8 cellular contexts compared by ENCODE assay signal in genomic region chr9:109520475-109521132, GRCh38. TPM values are rescaled to one million over a fixed set of nuclear protein-coding genes. Genes with fewer than 3 reads are reported as not detected.
DNase-seq lines count a peak whose midpoint lies in the region; ATAC-seq and TF ChIP-seq lines count a peak whose summit lies in the region.

No MANE protein-coding gene starts in this region.

- no peaks in the 10 kb centered on the region for H3K79me2 ChIP-seq in trophoblast cell (ENCODE audit: control insufficient read depth, insufficient read depth, low read length, poor library complexity)

- no peak overlapping the region for H3K27ac Mint-ChIP-seq in glutamatergic neuron (ENCODE audit: unreplicated experiment)

- no peak overlapping the region for H3K14ac ChIP-seq in trophoblast cell (ENCODE audit: low read length)

- no peaks in the 10 kb centered on the region for H3K36me3 Mint-ChIP-seq in glutamatergic neuron (ENCODE audit: unreplicated experiment)

- no peaks in the 10 kb centered on the region for H3K36me3 ChIP-seq in trophoblast cell (ENCODE audit: control insufficient read depth in 1 of 2, insufficient read depth in 2 of 2, low read length in 2 of 2)

- H2AFZ ChIP-seq in trophoblast cell (ENCODE audit: insufficient read depth, low read length, poor library complexity): no peak overlapping the region

- peak; percentile 70 for ATAC-seq in GM19324 (IDR thresholded peaks at IDR 0.05; ENCODE audit: low FRiP score, unreplicated experiment)
- peak; percentile 86 for ATAC-seq in HG03439 (IDR thresholded peaks at IDR 0.05; ENCODE audit: unreplicated experiment)

- no CpG with 5 or more reads among the region's 11 CpGs for WGBS in trophoblast cell (ENCODE audit: extremely low coverage, insufficient coverage, insufficient read length)

- H3K4me3 ChIP-seq in trophoblast cell (ENCODE audit: low read depth, low read length): no peak overlapping the region

- no peak overlapping the region for H4K8ac ChIP-seq in trophoblast cell (ENCODE audit: low read depth, low read length)

- H3K27ac ChIP-seq in trophoblast cell (ENCODE audit: low read depth, low read length): no peak overlapping the region

- H3K4me1 Mint-ChIP-seq in glutamatergic neuron (ENCODE audit: low read depth, unreplicated experiment): peaks cover 3% of the 10 kb centered on the region

- H2AK5ac ChIP-seq in trophoblast cell (ENCODE audit: low read length): no peak overlapping the region

- H4K12ac ChIP-seq in trophoblast cell (ENCODE audit: low read depth, low read length): no peak overlapping the region

- no peaks in the 10 kb centered on the region for H3K27me3 ChIP-seq in trophoblast cell (ENCODE audit: insufficient read depth, low read length)

- H3K4me3 Mint-ChIP-seq in glutamatergic neuron (ENCODE audit: unreplicated experiment): no peak overlapping the region

- H2BK120ac ChIP-seq in trophoblast cell (ENCODE audit: insufficient read depth, low read length, poor library complexity): no peak overlapping the region

- H2BK12ac ChIP-seq in trophoblast cell (ENCODE audit: low read length): no peak overlapping the region

- H3K23ac ChIP-seq in trophoblast cell (ENCODE audit: low read length): no peak overlapping the region

- no peak overlapping the region for H2BK5ac ChIP-seq in trophoblast cell (ENCODE audit: low read depth, low read length, poor library complexity)

- peaks cover 4% of the 10 kb centered on the region for H3K79me1 ChIP-seq in trophoblast cell (ENCODE audit: low read length)

- DNase-seq in DMS53 (lab: John Stamatoyannopoulos, UW): peak; percentile 82
- peak; percentile 71 for DNase-seq in NCI-H345 treated with DMSO at 0.1 percent for 48 hours (lab: John Stamatoyannopoulos, UW; ENCODE audit: unreplicated experiment)
- DNase-seq in activated CD8-positive, alpha-beta memory T cell treated with anti-CD3 and anti-CD28 coated beads, Interleukin-2, amount 50 U/mL, for 48 hours: peak; percentile 62
- DNase-seq in glutamatergic neuron: peak; percentile 75
- peak; percentile 86 to 98 for DNase-seq in trophoblast cell
- no peak for DNase-seq in effector CD4-positive, alpha-beta T cell

- no peak overlapping the region for H3K4ac ChIP-seq in trophoblast cell (ENCODE audit: low read depth, low read length)

- H3K4me2 ChIP-seq in trophoblast cell (ENCODE audit: low read length): no peak overlapping the region

- no peaks in the 10 kb centered on the region for H3K9me3 ChIP-seq in trophoblast cell (ENCODE audit: insufficient read depth, low read depth, low read length)

- peaks cover 2% of the 10 kb centered on the region for H3K27me3 Mint-ChIP-seq in glutamatergic neuron (ENCODE audit: unreplicated experiment)

- no peak overlapping the region for H4K91ac ChIP-seq in trophoblast cell (ENCODE audit: low read depth, low read length)

- TF ChIP-seq CTCF in glutamatergic neuron (IDR thresholded peaks at IDR 0.05; ENCODE audit: partially characterized antibody, unreplicated experiment): peak; percentile 84

- H3K9me3 Mint-ChIP-seq in glutamatergic neuron (ENCODE audit: unreplicated experiment): peaks cover 5% of the 10 kb centered on the region

- H3K4me1 ChIP-seq in trophoblast cell (ENCODE audit: control insufficient read depth in 1 of 2, insufficient read depth in 2 of 2, low read length in 2 of 2): peaks cover 12 to 18% of the 10 kb centered on the region in 2 experiments

- no peak overlapping the region for H3K18ac ChIP-seq in trophoblast cell (ENCODE audit: low read length)

- H3K9ac ChIP-seq in trophoblast cell (ENCODE audit: low read length): no peak overlapping the region

RNA-seq across cellular contexts. Expression of gene PTPN3, which starts 22.5 kb away (rescaled TPM):
- total RNA-seq in glutamatergic neuron (ENCODE audit: unreplicated experiment): 1.6 TPM
- 2.8 and 3.0 TPM in 2 replicates for polyA plus RNA-seq in trophoblast cell (2013)
